In genomic region chr12:46233418-46233817, GRCh38 we compare ENCODE assay signal across 18 cellular contexts. TPM values are rescaled to one million over a fixed set of nuclear protein-coding genes. Genes with fewer than 3 reads are reported as not detected.
DNase-seq lines count a peak whose midpoint lies in the region; ATAC-seq, FAIRE-seq and TF ChIP-seq lines count a peak whose summit lies in the region.
"Had no signal": no experiment of that assay in that cellular context is flagged by ENCODE, and none has a peak within 500 bp of the region (broad histone marks: within the 10 kb centered on the region; RNA-seq: fewer than 3 reads in every experiment).

No MANE protein-coding gene starts in this region.

- no peaks in the 10 kb centered on the region for H3K27me3 Mint-ChIP-seq in activated B cell treated with CpG ODN at 0.5 μM for 24 hours
- H3K27me3 Mint-ChIP-seq in progenitor cell of endocrine pancreas, result no peaks in the 10 kb centered on the region

- no peak for DNase-seq in cardiac muscle cell (ENCODE audit: low read depth in 1 of 2, low spot score in 1 of 2)
- no peak for DNase-seq in right atrium auricular region (ENCODE audit: low spot score)
- DNase-seq in NCI-H1092 treated with DMSO at 0.1 percent for 48 hours (lab: John Stamatoyannopoulos, UW), result peak; percentile 76
- no peak for DNase-seq in activated B cell treated with CpG ODN at 0.5 μM for 24 hours
- no peak for DNase-seq in progenitor cell of endocrine pancreas (ENCODE audit: low spot score, unreplicated experiment)
- DNase-seq in esophagus muscularis mucosa (ENCODE audit: extremely low spot score), result no peak
- DNase-seq in D721Med (ENCODE audit: insufficient read length, low spot score), result no peak
- DNase-seq in HUDEP-2 (lab: John Stamatoyannopoulos, UW; ENCODE audit: unreplicated experiment in 76 of 76), result no peak
- DNase-seq: aorta, Karpas-422, lower lobe of right lung, NCI-H187, NCI-H510A, nephron progenitor cell, PC-9 had no signal

- CTCF ChIA-PET in activated B cell treated with CpG ODN at 0.5 μM for 24 hours (lab: Charles Lee), result no interaction called here

- no peaks in the 10 kb centered on the region for H3K9me3 ChIP-seq in cardiac muscle cell (ENCODE audit: low read depth)
- H3K9me3 ChIP-seq in right atrium auricular region, result no peaks in the 10 kb centered on the region
- H3K9me3 ChIP-seq in esophagus muscularis mucosa, result no peaks in the 10 kb centered on the region
- H3K9me3 ChIP-seq: gastroesophageal sphincter, lower lobe of right lung had no signal

- H3K9me3 Mint-ChIP-seq in activated B cell treated with CpG ODN at 0.5 μM for 24 hours (no peaks in the 10 kb centered on the region), progenitor cell of endocrine pancreas (ENCODE audit: low read depth) (no peaks in the 10 kb centered on the region)
- H3K9me3 Mint-ChIP-seq: nephron progenitor cell had no signal

- H3K4me1 Mint-ChIP-seq in activated B cell treated with CpG ODN at 0.5 μM for 24 hours, result peaks cover 81% of the 10 kb centered on the region
- H3K4me1 Mint-ChIP-seq in progenitor cell of endocrine pancreas (ENCODE audit: low read depth), result no peaks in the 10 kb centered on the region
- H3K4me1 Mint-ChIP-seq: nephron progenitor cell had no signal

- H3K4me1 ChIP-seq in cardiac muscle cell (ENCODE audit: low read depth) (peaks cover 4% of the 10 kb centered on the region), right atrium auricular region (no peaks in the 10 kb centered on the region), esophagus muscularis mucosa (peaks cover 8 to 54% (median 47%) of the 10 kb centered on the region in 4 donors)
- H3K4me1 ChIP-seq: lower lobe of right lung had no signal

- peaks cover 83% of the 10 kb centered on the region for H3K36me3 Mint-ChIP-seq in activated B cell treated with CpG ODN at 0.5 μM for 24 hours (ENCODE audit: low read depth)
- peaks cover 20% of the 10 kb centered on the region for H3K36me3 Mint-ChIP-seq in progenitor cell of endocrine pancreas (ENCODE audit: insufficient read depth)

- H3K4me3 Mint-ChIP-seq in activated B cell treated with CpG ODN at 0.5 μM for 24 hours (no peak overlapping the region), progenitor cell of endocrine pancreas (ENCODE audit: low read depth) (no peak overlapping the region)
- H3K4me3 Mint-ChIP-seq: nephron progenitor cell had no signal

- POLR2A ChIA-PET in activated B cell treated with CpG ODN at 0.5 μM for 24 hours (lab: Charles Lee), result interaction anchor here (1.0 to 1.2 kb wide), 2 partner anchors 16 to 17 kb away, joined by 3 to 4 read pairs; no protein-coding TSS in a partner anchor

- H3K4me3 ChIP-seq in cardiac muscle cell, result no peak overlapping the region
- no peak overlapping the region for H3K4me3 ChIP-seq in right atrium auricular region
- H3K4me3 ChIP-seq in esophagus muscularis mucosa, result no peak overlapping the region
- H3K4me3 ChIP-seq: gastroesophageal sphincter, lower lobe of right lung, PC-9 had no signal

- 55% methylated on average over 2 of the region's 2 CpGs for WGBS in esophagus muscularis mucosa

- no peak for TF ChIP-seq EP300 in esophagus muscularis mucosa (IDR thresholded peaks at IDR 0.05)

- H3K36me3 ChIP-seq in cardiac muscle cell (peaks cover 4% of the 10 kb centered on the region), right atrium auricular region (no peaks in the 10 kb centered on the region), esophagus muscularis mucosa (peaks cover 0 to 3% (median under 1%) of the 10 kb centered on the region in 4 donors)

- H3K27me3 ChIP-seq in cardiac muscle cell (no peaks in the 10 kb centered on the region), right atrium auricular region (no peaks in the 10 kb centered on the region), esophagus muscularis mucosa (no peaks in the 10 kb centered on the region)
- H3K27me3 ChIP-seq: gastroesophageal sphincter had no signal

- no peak for TF ChIP-seq POLR2A in esophagus muscularis mucosa (IDR thresholded peaks at IDR 0.05; ENCODE audit: low read depth)

- no peak for FAIRE-seq in D721Med (lab: Jason Lieb, UNC)

- no peak for TF ChIP-seq CTCF in cardiac muscle cell (IDR thresholded peaks at IDR 0.05; ENCODE audit: low read depth, low read length)
- no peak for TF ChIP-seq CTCF in right atrium auricular region (IDR thresholded peaks at IDR 0.05)
- TF ChIP-seq CTCF in activated B cell treated with CpG ODN at 0.5 μM for 24 hours (IDR thresholded peaks at IDR 0.05), result no peak
- TF ChIP-seq CTCF in progenitor cell of endocrine pancreas (IDR thresholded peaks at IDR 0.05; ENCODE audit: unreplicated experiment), result no peak
- no peak for TF ChIP-seq CTCF in esophagus muscularis mucosa (IDR thresholded peaks at IDR 0.05)
- no peak for TF ChIP-seq CTCF in D721Med (IDR thresholded peaks at IDR 0.05; ENCODE audit: insufficient read depth, missing control alignments)

- intact Hi-C loops in activated B cell treated with CpG ODN at 0.5 μM for 24 hours (cut with micrococcal nuclease), result no loop called here
- intact Hi-C loops in esophagus muscularis mucosa (cut with DNase I), result no loop called here

- ATAC-seq in activated B cell treated with CpG ODN at 0.5 μM for 24 hours (ENCODE audit: low read depth), result no peak
- ATAC-seq: gastroesophageal sphincter, lower lobe of right lung, SK-N-SH treated with all-trans-retinoic acid at 6 μM for 48 hours had no signal

- peak overlapping the region; percentile 57 for H3K27ac ChIP-seq in cardiac muscle cell
- H3K27ac ChIP-seq in right atrium auricular region, result no peak overlapping the region
- no peak overlapping the region for H3K27ac ChIP-seq in esophagus muscularis mucosa (replicated peaks in 1 of 4)
- H3K27ac ChIP-seq: epithelial cell of prostate, lower lobe of right lung, PC-9 had no signal

- H3K27ac Mint-ChIP-seq in activated B cell treated with CpG ODN at 0.5 μM for 24 hours, result peak overlapping the region; percentile 57
- H3K27ac Mint-ChIP-seq in progenitor cell of endocrine pancreas, result peak overlapping the region; percentile 14
- H3K27ac Mint-ChIP-seq: nephron progenitor cell had no signal

RNA-seq across cellular contexts. Expression of gene SLC38A1, which starts 35.4 kb away (rescaled TPM):
- total RNA-seq in cardiac muscle cell, result 50.8 and 59.6 TPM in 2 replicates
- 54.3 and 62.2 TPM in 2 replicates for polyA plus RNA-seq in cardiac muscle cell
- total RNA-seq in right atrium auricular region, result 100 to 1,000 TPM in 1 of 2 donors, 10 to 100 TPM in 1; 79.6 to 116 TPM
- 283 and 314 TPM in 2 replicates for total RNA-seq in activated B cell treated with CpG ODN at 0.5 μM for 24 hours
- 144 and 146 TPM in 2 replicates for total RNA-seq in progenitor cell of endocrine pancreas
- 100 to 1,000 TPM; 173 to 200 (median 193) TPM for total RNA-seq in esophagus muscularis mucosa
